ENCODE assay signal across 1 cellular context in the genomic region with DNA sequence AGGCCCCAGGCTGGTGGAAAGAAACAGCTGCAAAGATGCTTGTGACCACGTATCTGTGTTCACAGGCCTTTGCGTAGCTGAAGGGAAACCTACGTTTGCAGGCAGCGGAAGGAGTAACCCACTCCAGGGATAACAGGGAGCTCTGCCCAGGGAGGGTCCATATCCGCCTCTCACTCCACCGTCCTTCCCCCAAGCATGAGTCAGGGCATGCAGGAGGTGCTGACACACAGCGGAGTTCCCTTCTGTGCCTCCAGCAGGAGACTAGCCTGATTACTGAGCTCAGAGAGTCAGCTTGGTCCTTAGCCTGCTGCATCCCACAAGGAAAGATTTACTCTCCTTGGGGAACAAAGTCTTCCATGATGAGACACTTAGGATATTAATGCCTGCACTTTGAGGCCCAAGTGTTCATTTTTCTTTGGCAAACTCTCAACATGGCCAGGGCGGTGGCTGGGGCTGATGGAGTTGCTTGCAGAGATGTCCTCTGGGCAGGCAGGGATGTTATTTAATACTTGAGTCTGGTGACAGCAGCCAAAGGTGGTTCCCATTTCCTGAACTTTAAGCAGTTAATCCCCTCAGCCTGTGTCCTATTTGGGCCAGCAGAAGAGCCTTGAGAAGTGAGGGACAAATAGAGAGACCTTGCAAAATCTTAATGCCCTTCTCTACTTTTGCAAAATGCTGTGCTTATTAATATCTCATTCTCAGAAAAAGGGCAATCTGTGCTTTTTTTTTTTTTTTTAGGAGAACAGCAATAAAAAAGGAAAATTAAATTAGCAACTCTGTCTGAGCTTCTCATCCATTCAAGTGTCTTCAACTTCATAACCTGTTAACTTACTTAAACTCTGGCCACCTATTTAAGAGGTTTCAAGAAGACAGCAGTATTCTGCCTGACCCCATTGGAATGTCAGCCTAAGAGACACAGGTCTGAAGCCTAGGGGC.
TF ChIP-seq lines count a peak whose summit lies in the region.

No MANE protein-coding gene starts in this region.

TF ChIP-seq in SK-N-SH, 30 proteins besides CTCF, POLR2A, EP300 and RAD21 (continued from another document):
- TF ChIP-seq, protein P1, sequence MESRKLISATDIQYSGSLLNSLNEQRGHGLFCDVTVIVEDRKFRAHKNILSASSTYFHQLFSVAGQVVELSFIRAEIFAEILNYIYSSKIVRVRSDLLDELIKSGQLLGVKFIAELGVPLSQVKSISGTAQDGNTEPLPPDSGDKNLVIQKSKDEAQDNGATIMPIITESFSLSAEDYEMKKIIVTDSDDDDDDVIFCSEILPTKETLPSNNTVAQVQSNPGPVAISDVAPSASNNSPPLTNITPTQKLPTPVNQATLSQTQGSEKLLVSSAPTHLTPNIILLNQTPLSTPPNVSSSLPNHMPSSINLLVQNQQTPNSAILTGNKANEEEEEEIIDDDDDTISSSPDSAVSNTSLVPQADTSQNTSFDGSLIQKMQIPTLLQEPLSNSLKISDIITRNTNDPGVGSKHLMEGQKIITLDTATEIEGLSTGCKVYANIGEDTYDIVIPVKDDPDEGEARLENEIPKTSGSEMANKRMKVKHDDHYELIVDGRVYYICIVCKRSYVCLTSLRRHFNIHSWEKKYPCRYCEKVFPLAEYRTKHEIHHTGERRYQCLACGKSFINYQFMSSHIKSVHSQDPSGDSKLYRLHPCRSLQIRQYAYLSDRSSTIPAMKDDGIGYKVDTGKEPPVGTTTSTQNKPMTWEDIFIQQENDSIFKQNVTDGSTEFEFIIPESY (IDR thresholded peaks at IDR 0.05; ENCODE audit: borderline replicate concordance, low read depth): no peak
- TF ChIP-seq NRF1 (IDR thresholded peaks at IDR 0.05; ENCODE audit: low read depth, low read length) (no peak), TCF12 (IDR thresholded peaks at IDR 0.05) (no peak), FOXM1 (IDR thresholded peaks at IDR 0.05; ENCODE audit: low read depth) (no peak), GATA2 (CRISPR knock-in tag; IDR thresholded peaks at IDR 0.05) (no peak)
- TF ChIP-seq, protein P2, sequence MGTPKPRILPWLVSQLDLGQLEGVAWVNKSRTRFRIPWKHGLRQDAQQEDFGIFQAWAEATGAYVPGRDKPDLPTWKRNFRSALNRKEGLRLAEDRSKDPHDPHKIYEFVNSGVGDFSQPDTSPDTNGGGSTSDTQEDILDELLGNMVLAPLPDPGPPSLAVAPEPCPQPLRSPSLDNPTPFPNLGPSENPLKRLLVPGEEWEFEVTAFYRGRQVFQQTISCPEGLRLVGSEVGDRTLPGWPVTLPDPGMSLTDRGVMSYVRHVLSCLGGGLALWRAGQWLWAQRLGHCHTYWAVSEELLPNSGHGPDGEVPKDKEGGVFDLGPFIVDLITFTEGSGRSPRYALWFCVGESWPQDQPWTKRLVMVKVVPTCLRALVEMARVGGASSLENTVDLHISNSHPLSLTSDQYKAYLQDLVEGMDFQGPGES (IDR thresholded peaks at IDR 0.05; ENCODE audit: low read depth, low read length): no peak
- TF ChIP-seq, protein P3, sequence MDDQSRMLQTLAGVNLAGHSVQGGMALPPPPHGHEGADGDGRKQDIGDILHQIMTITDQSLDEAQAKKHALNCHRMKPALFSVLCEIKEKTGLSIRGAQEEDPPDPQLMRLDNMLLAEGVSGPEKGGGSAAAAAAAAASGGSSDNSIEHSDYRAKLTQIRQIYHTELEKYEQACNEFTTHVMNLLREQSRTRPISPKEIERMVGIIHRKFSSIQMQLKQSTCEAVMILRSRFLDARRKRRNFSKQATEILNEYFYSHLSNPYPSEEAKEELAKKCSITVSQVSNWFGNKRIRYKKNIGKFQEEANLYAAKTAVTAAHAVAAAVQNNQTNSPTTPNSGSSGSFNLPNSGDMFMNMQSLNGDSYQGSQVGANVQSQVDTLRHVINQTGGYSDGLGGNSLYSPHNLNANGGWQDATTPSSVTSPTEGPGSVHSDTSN (IDR thresholded peaks at IDR 0.05): no peak
